ENCODE assay signal across 8 cellular contexts in the genomic region with DNA sequence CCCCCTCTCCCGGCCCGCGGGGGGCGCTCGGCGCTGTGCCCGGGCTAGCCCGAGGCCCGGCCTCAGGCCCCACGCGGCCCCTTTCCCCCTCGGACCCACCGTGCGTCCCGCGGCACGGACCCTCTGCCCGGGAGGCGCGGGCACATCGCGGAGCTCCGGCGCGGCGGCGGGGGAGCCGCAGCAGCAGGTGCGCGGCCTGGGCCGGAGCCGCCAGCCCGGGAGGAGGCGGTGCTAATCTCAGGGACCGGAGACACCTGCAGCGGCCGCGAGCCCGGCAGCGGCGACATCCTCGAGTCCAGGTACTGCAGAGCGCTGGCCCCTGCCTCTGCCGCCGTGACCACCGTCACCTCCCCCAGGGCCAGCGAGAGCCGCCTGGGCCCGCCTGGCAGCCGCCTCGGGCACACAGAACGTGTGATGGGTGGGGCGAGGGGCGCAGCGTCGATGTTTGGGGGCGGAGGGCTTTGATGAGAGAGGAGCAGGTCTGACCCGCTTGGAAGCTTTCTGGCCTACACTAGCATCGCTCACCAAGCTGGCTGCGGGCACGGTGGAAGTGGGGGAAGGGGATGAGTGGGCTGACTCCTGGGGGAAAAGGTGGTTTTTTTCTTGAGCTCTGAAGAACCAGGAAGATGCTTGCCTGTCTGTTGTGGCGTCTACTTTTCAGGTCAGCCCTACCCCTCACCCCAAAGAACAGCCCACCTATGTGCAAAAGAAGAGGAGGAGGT. TPM values are rescaled to one million over a fixed set of nuclear protein-coding genes. Genes with fewer than 3 reads are reported as not detected.
DNase-seq lines count a peak whose midpoint lies in the region; ATAC-seq and TF ChIP-seq lines count a peak whose summit lies in the region.

No MANE protein-coding gene starts in this region.

- peak; percentile 49 for ATAC-seq in GM19467 (IDR thresholded peaks at IDR 0.05; ENCODE audit: unreplicated experiment)
- ATAC-seq in HG03520 (IDR thresholded peaks at IDR 0.05; ENCODE audit: unreplicated experiment): peak; percentile 48
- ATAC-seq in WTC11: peak; percentile 43

- no peaks in the 10 kb centered on the region for H3K9me3 Mint-ChIP-seq in WTC11

- no peak overlapping the region for H3K27ac ChIP-seq in muscle layer of colon (ENCODE audit: low read depth, low read length)
- no peak overlapping the region for H3K27ac ChIP-seq in urinary bladder (ENCODE audit: low read depth)

- H3K9ac ChIP-seq in muscle layer of colon (ENCODE audit: low read length): no peak overlapping the region

- no peaks in the 10 kb centered on the region for H3K36me3 Mint-ChIP-seq in WTC11

- POLR2A ChIA-PET in WTC11 (lab: Charles Lee): no interaction called here

- WGBS in urinary bladder: 6% methylated on average over 61 of the region's 62 CpGs

- CTCF ChIA-PET in WTC11 (lab: Charles Lee): interaction anchor here (1.0 to 3.9 kb wide), 3 partner anchors 37 to 88 kb away, joined by 3 to 16 read pairs (median 3); no protein-coding TSS in a partner anchor

- H3K9me3 ChIP-seq in muscle layer of colon (ENCODE audit: low read length): no peaks in the 10 kb centered on the region

- H3K4me3 ChIP-seq in muscle layer of colon (ENCODE audit: low read depth in 1 of 2, low read length in 2 of 2) (peak overlapping the region; percentile 74 to 80), urinary bladder (ENCODE audit: low read depth, low read length) (peak overlapping the region; percentile 64)

- DNase-seq in DMS53 treated with DMSO at 0.1 percent for 48 hours (lab: John Stamatoyannopoulos, UW; ENCODE audit: unreplicated experiment): peak; percentile 53
- peak; percentile 68 for DNase-seq in WTC11 (ENCODE audit: low spot score)
- peak; percentile 44 for DNase-seq in effector CD8-positive, alpha-beta T cell (lab: John Stamatoyannopoulos, UW)
- DNase-seq in NCI-H1436 (lab: John Stamatoyannopoulos, UW): no peak

- peak overlapping the region; percentile 74 for H3K4me3 Mint-ChIP-seq in WTC11

- H3K27me3 Mint-ChIP-seq in WTC11 (ENCODE audit: low read depth): peaks cover 4% of the 10 kb centered on the region; the same call in 1 of the 2 replicates

- H3K27me3 ChIP-seq in muscle layer of colon (ENCODE audit: control insufficient read depth in 1 of 2, insufficient read depth in 2 of 2, low read length in 2 of 2): no peaks in the 10 kb centered on the region

- H3K4me1 Mint-ChIP-seq in WTC11: peaks cover 44% of the 10 kb centered on the region

- H3K4me1 ChIP-seq in muscle layer of colon (ENCODE audit: insufficient read depth, low read length) (peaks cover 15% of the 10 kb centered on the region), urinary bladder (ENCODE audit: insufficient read depth) (no peaks in the 10 kb centered on the region)

- H3K27ac Mint-ChIP-seq in WTC11: no peak overlapping the region

- no peaks in the 10 kb centered on the region for H3K36me3 ChIP-seq in muscle layer of colon (ENCODE audit: insufficient read depth, low read length)
- H3K36me3 ChIP-seq in urinary bladder (ENCODE audit: insufficient read depth): no peaks in the 10 kb centered on the region

- TF ChIP-seq CTCF in WTC11 (IDR thresholded peaks at IDR 0.05): no peak

TF ChIP-seq in WTC11, 78 proteins besides CTCF, POLR2A, EP300 and RAD21:
- TF ChIP-seq SP1 (CRISPR knock-in tag; conservative IDR thresholded peaks at IDR 0.05) (no peak; the same call in 1 of the 2 replicates), NR3C1 (CRISPR knock-in tag; conservative IDR thresholded peaks at IDR 0.05; ENCODE audit: low read depth) (0 out of 2 replicates have a peak, but pooled peaks have one; percentile 31), ZNF416 (CRISPR knock-in tag; IDR thresholded peaks at IDR 0.05) (no peak), JUN (CRISPR knock-in tag; IDR thresholded peaks at IDR 0.05) (0 out of 2 replicates have a peak, but pooled peaks have one; percentile 19), TEAD1 (CRISPR knock-in tag; IDR thresholded peaks at IDR 0.05) (no peak), ZBTB21 (CRISPR knock-in tag; IDR thresholded peaks at IDR 0.05; ENCODE audit: borderline replicate concordance) (no peak), TP53 (CRISPR knock-in tag; IDR thresholded peaks at IDR 0.05) (0 out of 2 replicates have a peak, but pooled peaks have one; percentile 40)
- TF ChIP-seq, protein P1, sequence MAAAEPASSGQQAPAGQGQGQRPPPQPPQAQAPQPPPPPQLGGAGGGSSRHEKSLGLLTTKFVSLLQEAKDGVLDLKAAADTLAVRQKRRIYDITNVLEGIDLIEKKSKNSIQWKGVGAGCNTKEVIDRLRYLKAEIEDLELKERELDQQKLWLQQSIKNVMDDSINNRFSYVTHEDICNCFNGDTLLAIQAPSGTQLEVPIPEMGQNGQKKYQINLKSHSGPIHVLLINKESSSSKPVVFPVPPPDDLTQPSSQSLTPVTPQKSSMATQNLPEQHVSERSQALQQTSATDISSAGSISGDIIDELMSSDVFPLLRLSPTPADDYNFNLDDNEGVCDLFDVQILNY (CRISPR knock-in tag; IDR thresholded peaks at IDR 0.05): no peak
- TF ChIP-seq, protein P2, sequence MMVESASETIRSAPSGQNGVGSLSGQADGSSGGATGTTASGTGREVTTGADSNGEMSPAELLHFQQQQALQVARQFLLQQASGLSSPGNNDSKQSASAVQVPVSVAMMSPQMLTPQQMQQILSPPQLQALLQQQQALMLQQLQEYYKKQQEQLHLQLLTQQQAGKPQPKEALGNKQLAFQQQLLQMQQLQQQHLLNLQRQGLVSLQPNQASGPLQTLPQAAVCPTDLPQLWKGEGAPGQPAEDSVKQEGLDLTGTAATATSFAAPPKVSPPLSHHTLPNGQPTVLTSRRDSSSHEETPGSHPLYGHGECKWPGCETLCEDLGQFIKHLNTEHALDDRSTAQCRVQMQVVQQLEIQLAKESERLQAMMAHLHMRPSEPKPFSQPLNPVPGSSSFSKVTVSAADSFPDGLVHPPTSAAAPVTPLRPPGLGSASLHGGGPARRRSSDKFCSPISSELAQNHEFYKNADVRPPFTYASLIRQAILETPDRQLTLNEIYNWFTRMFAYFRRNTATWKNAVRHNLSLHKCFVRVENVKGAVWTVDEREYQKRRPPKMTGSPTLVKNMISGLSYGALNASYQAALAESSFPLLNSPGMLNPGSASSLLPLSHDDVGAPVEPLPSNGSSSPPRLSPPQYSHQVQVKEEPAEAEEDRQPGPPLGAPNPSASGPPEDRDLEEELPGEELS (CRISPR knock-in tag; IDR thresholded peaks at IDR 0.05): peak; percentile 45; the same call in 1 of the 2 replicates

RNA-seq across cellular contexts. Expression of a gene that starts 0.5 kb away (rescaled TPM):
- total RNA-seq in WTC11 (2021) (95.3 to 102 TPM (median 101 TPM) in 3 replicates), urinary bladder (43.7 TPM)
- 64.7 TPM for polyA plus RNA-seq in urinary bladder
